In the genomic region with DNA sequence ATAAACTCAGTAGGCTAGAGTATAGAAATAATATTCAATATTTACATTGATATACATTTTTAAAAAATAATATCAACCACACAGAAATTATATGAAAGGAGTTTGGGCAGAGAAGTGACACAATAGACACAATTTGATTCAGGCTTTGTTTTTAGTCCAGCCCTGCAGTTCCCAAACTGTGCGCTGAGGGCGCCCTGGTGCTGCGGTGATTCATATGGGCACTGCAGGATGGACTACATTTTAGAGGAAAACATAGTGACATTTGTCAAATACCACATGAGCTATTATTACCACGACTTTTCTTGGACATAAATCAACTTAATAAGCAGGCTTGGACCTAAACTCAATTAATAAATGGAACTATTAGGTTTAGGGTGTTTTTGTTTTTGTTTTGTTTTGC, we compare ENCODE assay signal across 10 cellular contexts.
DNase-seq lines count a peak whose midpoint lies in the region; ATAC-seq and TF ChIP-seq lines count a peak whose summit lies in the region.
"Had no signal": no experiment of that assay in that cellular context is flagged by ENCODE, and none has a peak within 500 bp of the region (broad histone marks: within the 10 kb centered on the region; RNA-seq: fewer than 3 reads in every experiment).

No MANE protein-coding gene starts in this region.

- no peak overlapping the region for H3K27ac Mint-ChIP-seq in WTC11

- peak; percentile 64 for TF ChIP-seq CTCF in WTC11 (IDR thresholded peaks at IDR 0.05)

- CTCF ChIA-PET in WTC11 (lab: Charles Lee) = interaction anchor here (0.8 to 0.9 kb wide), 2 partner anchors 141 to 448 kb away, joined by 3 to 5 read pairs; no protein-coding TSS in a partner anchor

- ATAC-seq in HG02885 (IDR thresholded peaks at IDR 0.05; ENCODE audit: poor library complexity, unreplicated experiment) = peak; percentile 45
- peak; percentile 76 for ATAC-seq in WTC11
- no peak for ATAC-seq in GM19467 (IDR thresholded peaks at IDR 0.05; ENCODE audit: unreplicated experiment)

- DNase-seq in DMS 273 (lab: John Stamatoyannopoulos, UW; ENCODE audit: unreplicated experiment) (peak; percentile 43), WTC11 (ENCODE audit: low spot score) (peak; percentile 66), kidney tubule cell (ENCODE audit: low spot score) (peak; percentile 23), amygdala (lab: John Stamatoyannopoulos, UW) (no peak), cardiac septum (ENCODE audit: low spot score) (no peak), NCI-H2227 (lab: John Stamatoyannopoulos, UW; ENCODE audit: unreplicated experiment) (no peak)
- DNase-seq: activated CD4-positive, alpha-beta T cell treated with anti-CD3 and anti-CD28 coated beads, Interleukin-2, amount 50 U/mL, for 1 hour; NCI-H1048 had no signal

- 0 out of 2 replicates have a peak, but pooled peaks cover 2% of the 10 kb centered on the region for H3K4me1 Mint-ChIP-seq in WTC11

- peaks cover 45% of the 10 kb centered on the region for H3K9me3 Mint-ChIP-seq in WTC11

- H3K4me3 Mint-ChIP-seq in WTC11 = no peak overlapping the region

- intact Hi-C loops in cardiac septum (cut with DNase I) = no loop called here

- H3K27me3 Mint-ChIP-seq in WTC11 (ENCODE audit: low read depth) = no peaks in the 10 kb centered on the region

- H3K36me3 Mint-ChIP-seq in WTC11 = peaks cover 22% of the 10 kb centered on the region

- POLR2A ChIA-PET in WTC11 (lab: Charles Lee) = no interaction called here

TF ChIP-seq in WTC11, 78 proteins besides CTCF, POLR2A, EP300 and RAD21:
- no peak for TF ChIP-seq ETV6 (CRISPR knock-in tag; IDR thresholded peaks at IDR 0.05)
- TF ChIP-seq, protein P1, sequence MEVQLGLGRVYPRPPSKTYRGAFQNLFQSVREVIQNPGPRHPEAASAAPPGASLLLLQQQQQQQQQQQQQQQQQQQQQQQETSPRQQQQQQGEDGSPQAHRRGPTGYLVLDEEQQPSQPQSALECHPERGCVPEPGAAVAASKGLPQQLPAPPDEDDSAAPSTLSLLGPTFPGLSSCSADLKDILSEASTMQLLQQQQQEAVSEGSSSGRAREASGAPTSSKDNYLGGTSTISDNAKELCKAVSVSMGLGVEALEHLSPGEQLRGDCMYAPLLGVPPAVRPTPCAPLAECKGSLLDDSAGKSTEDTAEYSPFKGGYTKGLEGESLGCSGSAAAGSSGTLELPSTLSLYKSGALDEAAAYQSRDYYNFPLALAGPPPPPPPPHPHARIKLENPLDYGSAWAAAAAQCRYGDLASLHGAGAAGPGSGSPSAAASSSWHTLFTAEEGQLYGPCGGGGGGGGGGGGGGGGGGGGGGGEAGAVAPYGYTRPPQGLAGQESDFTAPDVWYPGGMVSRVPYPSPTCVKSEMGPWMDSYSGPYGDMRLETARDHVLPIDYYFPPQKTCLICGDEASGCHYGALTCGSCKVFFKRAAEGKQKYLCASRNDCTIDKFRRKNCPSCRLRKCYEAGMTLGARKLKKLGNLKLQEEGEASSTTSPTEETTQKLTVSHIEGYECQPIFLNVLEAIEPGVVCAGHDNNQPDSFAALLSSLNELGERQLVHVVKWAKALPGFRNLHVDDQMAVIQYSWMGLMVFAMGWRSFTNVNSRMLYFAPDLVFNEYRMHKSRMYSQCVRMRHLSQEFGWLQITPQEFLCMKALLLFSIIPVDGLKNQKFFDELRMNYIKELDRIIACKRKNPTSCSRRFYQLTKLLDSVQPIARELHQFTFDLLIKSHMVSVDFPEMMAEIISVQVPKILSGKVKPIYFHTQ (CRISPR knock-in tag; IDR thresholded peaks at IDR 0.05) = no peak
- TF ChIP-seq, protein P2, sequence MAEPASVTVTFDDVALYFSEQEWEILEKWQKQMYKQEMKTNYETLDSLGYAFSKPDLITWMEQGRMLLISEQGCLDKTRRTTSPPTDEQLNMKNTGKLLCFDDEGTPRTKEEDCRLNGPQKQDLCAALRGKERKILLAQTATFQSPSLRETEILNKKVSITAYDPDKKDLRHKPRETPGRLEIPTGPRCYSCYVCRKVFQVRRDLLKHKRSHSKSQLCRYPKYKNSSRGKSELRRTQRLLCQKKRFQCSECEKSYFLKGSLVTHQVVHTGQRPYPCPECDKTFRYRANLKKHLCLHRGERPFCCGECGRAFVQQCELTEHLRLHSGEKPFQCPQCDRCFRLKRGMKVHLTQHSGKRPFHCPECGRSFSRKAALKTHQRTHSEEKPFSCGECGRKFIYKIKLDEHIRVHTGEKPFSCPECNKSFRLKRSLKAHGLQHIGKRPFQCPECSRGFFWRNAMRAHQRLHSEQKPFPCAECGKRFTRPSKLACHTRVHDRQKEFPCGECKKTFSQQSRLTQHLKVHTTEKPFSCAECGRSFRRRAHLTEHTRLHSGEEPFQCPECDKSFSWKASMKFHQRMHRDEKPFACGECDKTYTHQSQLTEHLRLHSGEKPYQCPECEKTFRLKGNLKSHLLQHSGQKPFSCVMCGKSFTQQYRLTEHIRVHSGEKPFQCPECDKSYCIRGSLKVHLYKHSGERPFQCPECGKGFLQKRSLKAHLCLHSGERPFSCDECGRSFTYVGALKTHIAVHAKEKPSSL (CRISPR knock-in tag; conservative IDR thresholded peaks at IDR 0.05) = no peak
- TF ChIP-seq, protein P3, sequence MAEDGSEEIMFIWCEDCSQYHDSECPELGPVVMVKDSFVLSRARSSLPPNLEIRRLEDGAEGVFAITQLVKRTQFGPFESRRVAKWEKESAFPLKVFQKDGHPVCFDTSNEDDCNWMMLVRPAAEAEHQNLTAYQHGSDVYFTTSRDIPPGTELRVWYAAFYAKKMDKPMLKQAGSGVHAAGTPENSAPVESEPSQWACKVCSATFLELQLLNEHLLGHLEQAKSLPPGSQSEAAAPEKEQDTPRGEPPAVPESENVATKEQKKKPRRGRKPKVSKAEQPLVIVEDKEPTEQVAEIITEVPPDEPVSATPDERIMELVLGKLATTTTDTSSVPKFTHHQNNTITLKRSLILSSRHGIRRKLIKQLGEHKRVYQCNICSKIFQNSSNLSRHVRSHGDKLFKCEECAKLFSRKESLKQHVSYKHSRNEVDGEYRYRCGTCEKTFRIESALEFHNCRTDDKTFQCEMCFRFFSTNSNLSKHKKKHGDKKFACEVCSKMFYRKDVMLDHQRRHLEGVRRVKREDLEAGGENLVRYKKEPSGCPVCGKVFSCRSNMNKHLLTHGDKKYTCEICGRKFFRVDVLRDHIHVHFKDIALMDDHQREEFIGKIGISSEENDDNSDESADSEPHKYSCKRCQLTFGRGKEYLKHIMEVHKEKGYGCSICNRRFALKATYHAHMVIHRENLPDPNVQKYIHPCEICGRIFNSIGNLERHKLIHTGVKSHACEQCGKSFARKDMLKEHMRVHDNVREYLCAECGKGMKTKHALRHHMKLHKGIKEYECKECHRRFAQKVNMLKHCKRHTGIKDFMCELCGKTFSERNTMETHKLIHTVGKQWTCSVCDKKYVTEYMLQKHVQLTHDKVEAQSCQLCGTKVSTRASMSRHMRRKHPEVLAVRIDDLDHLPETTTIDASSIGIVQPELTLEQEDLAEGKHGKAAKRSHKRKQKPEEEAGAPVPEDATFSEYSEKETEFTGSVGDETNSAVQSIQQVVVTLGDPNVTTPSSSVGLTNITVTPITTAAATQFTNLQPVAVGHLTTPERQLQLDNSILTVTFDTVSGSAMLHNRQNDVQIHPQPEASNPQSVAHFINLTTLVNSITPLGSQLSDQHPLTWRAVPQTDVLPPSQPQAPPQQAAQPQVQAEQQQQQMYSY (CRISPR knock-in tag; IDR thresholded peaks at IDR 0.05) = no peak
- TF ChIP-seq, protein P4, sequence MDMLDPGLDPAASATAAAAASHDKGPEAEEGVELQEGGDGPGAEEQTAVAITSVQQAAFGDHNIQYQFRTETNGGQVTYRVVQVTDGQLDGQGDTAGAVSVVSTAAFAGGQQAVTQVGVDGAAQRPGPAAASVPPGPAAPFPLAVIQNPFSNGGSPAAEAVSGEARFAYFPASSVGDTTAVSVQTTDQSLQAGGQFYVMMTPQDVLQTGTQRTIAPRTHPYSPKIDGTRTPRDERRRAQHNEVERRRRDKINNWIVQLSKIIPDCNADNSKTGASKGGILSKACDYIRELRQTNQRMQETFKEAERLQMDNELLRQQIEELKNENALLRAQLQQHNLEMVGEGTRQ (CRISPR knock-in tag; IDR thresholded peaks at IDR 0.05) = no peak
TF ChIP-seq in WTC11: peak in this region for 0.

Comparison
In these comparisons a context has a peak if more than half of its experiments do, and no peak if none do; other contexts are left out.
1. DNase-seq: peak in DMS 273 (single experiment), WTC11 (single experiment) and kidney tubule cell (single experiment); none in amygdala (0 of 56), cardiac septum (single experiment) and NCI-H2227 (single experiment).